In genomic region chr4:180057198-180057821, GRCh38 we compare ENCODE assay signal across 8 cellular contexts.
DNase-seq lines count a peak whose midpoint lies in the region; ATAC-seq and TF ChIP-seq lines count a peak whose summit lies in the region.

No MANE protein-coding gene starts in this region.

- ATAC-seq in GM21717 (IDR thresholded peaks at IDR 0.05; ENCODE audit: unreplicated experiment) (no peak), GM21423 (IDR thresholded peaks at IDR 0.05; ENCODE audit: unreplicated experiment) (no peak), GM18858 (IDR thresholded peaks at IDR 0.05; ENCODE audit: unreplicated experiment) (no peak)

- H3K4me3 Mint-ChIP-seq in nephron progenitor cell: peak overlapping the region; percentile 83

- no peaks in the 10 kb centered on the region for H3K9me3 Mint-ChIP-seq in nephron progenitor cell

- peaks cover 83% of the 10 kb centered on the region for H3K27me3 Mint-ChIP-seq in nephron progenitor cell (ENCODE audit: low read depth, poor library complexity)

- peaks cover 18% of the 10 kb centered on the region for H3K4me1 Mint-ChIP-seq in nephron progenitor cell

- H3K4me3 ChIP-seq in astrocyte of the spinal cord (ENCODE audit: low read depth, low read length): peak overlapping the region; percentile 58

- no peak overlapping the region for H3K27ac Mint-ChIP-seq in nephron progenitor cell

- no peaks in the 10 kb centered on the region for H3K36me3 Mint-ChIP-seq in nephron progenitor cell (ENCODE audit: low read depth)

- TF ChIP-seq CTCF in astrocyte of the spinal cord (IDR thresholded peaks at IDR 0.05; ENCODE audit: low read depth, low read length) (no peak), nephron progenitor cell (IDR thresholded peaks at IDR 0.05) (peak; percentile 38)

- DNase-seq in G401 (ENCODE audit: low spot score) (peak; percentile 75), Kasumi-1 (lab: John Stamatoyannopoulos, UW) (peak; percentile 30 to 75), astrocyte of the spinal cord (ENCODE audit: low read depth, low spot score) (peak; percentile 6), nephron progenitor cell (no peak), kidney glomerular epithelial cell (lab: John Stamatoyannopoulos, UW) (no peak)

- in situ Hi-C loops in G401 (cut with HindIII; ENCODE audit: low sequenced_read_pairs) (no loop called here), astrocyte of the spinal cord (cut with HindIII; ENCODE audit: low sequenced_read_pairs) (no loop called here)

Comparison
In these comparisons a context has a peak if more than half of its experiments do, and no peak if none do; other contexts are left out.
1. DNase-seq: peak in G401 (single experiment), Kasumi-1 (2 of 2) and astrocyte of the spinal cord (single experiment); none in nephron progenitor cell (single experiment) and kidney glomerular epithelial cell (single experiment).